Comparison of ENCODE assay signal across 8 cellular contexts in the genomic region with DNA sequence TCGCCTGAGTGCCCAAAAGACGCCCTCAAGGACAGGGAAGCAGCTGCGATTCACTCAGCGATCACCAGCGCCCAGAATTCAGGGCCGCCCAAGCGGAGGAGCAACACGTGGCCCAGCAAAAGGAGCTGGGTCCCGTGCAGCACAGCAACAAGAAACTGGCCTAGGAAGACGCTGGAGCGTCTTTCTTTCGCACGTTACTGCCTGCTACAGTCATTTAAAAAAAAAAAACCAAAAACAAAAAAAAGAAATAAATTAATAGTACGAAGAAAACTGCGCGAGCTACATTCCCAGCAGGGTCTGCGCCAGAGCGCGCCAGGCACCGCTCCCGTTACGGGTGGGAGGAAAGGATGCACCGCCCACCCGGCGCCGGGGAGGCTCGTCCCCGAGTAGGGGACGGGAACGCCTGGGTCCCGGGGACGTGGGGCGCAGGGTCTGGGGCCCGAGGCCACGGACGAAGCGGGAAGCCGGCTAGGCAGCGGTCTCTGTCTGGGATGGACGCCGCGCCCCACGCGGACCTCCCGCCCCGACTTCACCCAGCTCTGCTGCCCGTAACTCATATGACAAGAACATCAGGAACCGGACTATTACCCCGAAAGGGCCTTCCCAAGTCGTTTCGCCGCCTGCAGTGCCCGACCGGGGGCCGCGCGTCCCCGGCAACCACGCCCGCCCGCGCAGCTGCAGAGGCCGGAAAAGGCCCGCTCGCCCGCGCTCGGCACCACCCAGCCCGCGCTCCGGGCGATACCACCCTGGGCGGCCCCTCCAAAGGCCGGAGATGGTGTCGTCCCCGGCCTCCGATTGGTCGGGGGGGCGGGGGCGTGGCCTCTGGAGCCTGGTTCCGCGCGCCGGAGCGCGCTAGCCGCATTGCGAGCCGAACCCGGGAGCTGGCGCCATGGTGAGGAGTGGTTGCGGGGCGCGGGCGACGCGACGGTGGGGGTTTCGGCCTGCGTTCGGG. TPM values are rescaled to one million over a fixed set of nuclear protein-coding genes. Genes with fewer than 3 reads are reported as not detected.
DNase-seq lines count a peak whose midpoint lies in the region; ATAC-seq and TF ChIP-seq lines count a peak whose summit lies in the region.

A gene with protein sequence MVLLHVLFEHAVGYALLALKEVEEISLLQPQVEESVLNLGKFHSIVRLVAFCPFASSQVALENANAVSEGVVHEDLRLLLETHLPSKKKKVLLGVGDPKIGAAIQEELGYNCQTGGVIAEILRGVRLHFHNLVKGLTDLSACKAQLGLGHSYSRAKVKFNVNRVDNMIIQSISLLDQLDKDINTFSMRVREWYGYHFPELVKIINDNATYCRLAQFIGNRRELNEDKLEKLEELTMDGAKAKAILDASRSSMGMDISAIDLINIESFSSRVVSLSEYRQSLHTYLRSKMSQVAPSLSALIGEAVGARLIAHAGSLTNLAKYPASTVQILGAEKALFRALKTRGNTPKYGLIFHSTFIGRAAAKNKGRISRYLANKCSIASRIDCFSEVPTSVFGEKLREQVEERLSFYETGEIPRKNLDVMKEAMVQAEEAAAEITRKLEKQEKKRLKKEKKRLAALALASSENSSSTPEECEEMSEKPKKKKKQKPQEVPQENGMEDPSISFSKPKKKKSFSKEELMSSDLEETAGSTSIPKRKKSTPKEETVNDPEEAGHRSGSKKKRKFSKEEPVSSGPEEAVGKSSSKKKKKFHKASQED (plus strand): TSS at position 861 of the 952 bp plus-strand sequence. CDS start 29 bp downstream, at position 890.

- no peaks in the 10 kb centered on the region for H3K27me3 ChIP-seq in adipocyte (replicated peaks; ENCODE audit: control insufficient read depth, insufficient read depth, low read length)
- no peaks in the 10 kb centered on the region for H3K27me3 ChIP-seq in cardiac muscle cell
- no peaks in the 10 kb centered on the region for H3K27me3 ChIP-seq in transverse colon

- peak within 1 kb of the TSS; percentile 100 for H3K4me3 ChIP-seq in GM12865 (ENCODE audit: low read depth, low read length)
- peak within 1 kb of the TSS; percentile 96 for H3K4me3 ChIP-seq in adipocyte (ENCODE audit: low read length)
- peak within 1 kb of the TSS; percentile 75 for H3K4me3 ChIP-seq in cardiac muscle cell
- peak within 1 kb of the TSS; percentile 71 to 99 (median 86) for H3K4me3 ChIP-seq in transverse colon

- TF ChIP-seq CTCF in GM12865 (IDR thresholded peaks at IDR 0.05; ENCODE audit: insufficient read depth, low read depth, low read length, missing control alignments) (no peak), cardiac muscle cell (IDR thresholded peaks at IDR 0.05; ENCODE audit: low read depth, low read length) (no peak), transverse colon (IDR thresholded peaks at IDR 0.05) (no peak)

- H3K36me3 ChIP-seq in adipocyte (ENCODE audit: control insufficient read depth, insufficient read depth, low read length, severe bottlenecking) (peaks cover 32% of the 10 kb centered on the region), cardiac muscle cell (peaks cover 31% of the 10 kb centered on the region), transverse colon (peaks cover 0 to 18% (median 10%) of the 10 kb centered on the region in 4 donors)

- intact Hi-C loops in transverse colon (cut with DNase I; ENCODE audit: low total_unique reads) = loop anchor here (5.0 kb wide), 1 partner anchor 40 kb away; a partner anchor contains a TSS

- no peak for TF ChIP-seq EP300 in transverse colon (IDR thresholded peaks at IDR 0.05; ENCODE audit: low read depth)

- DNase-seq in GM12865 (ENCODE audit: low read depth) (peak; percentile 97), NCI-H1417 treated with DMSO at 0.1 percent for 48 hours (lab: John Stamatoyannopoulos, UW) (peak; percentile 62), T follicular helper cell (ENCODE audit: low read depth) (peak; percentile 92), adipocyte (ENCODE audit: low read depth) (peak; percentile 97), cardiac muscle cell (ENCODE audit: low read depth in 1 of 2, low spot score in 1 of 2) (peak; percentile 92 to 95), pons (ENCODE audit: low spot score) (peak; percentile 90), transverse colon (peak; percentile 95)

- 0% methylated on average over 1 to 50 of the region's 101 CpGs for WGBS in transverse colon (ENCODE audit: low coverage in 1 of 2), 2 donors

- H3K9ac ChIP-seq in adipocyte (ENCODE audit: low read length) = peak within 1 kb of the TSS; percentile 94

- ATAC-seq in HG02763 (IDR thresholded peaks at IDR 0.05; ENCODE audit: unreplicated experiment) = peak; percentile 82

- H3K27ac ChIP-seq in cardiac muscle cell (peak within 1 kb of the TSS; percentile 85), transverse colon (peak within 1 kb of the TSS; percentile 94 to 99 (median 96))

- H3K9me3 ChIP-seq in adipocyte (ENCODE audit: control insufficient read depth, low read length) = no peaks in the 10 kb centered on the region
- H3K9me3 ChIP-seq in cardiac muscle cell (ENCODE audit: low read depth) = no peaks in the 10 kb centered on the region
- no peaks in the 10 kb centered on the region for H3K9me3 ChIP-seq in transverse colon

- H3K4me1 ChIP-seq in adipocyte (ENCODE audit: control insufficient read depth, insufficient read depth, low read length) (peaks cover 21% of the 10 kb centered on the region), cardiac muscle cell (ENCODE audit: low read depth) (no peaks in the 10 kb centered on the region), transverse colon (peaks cover 9 to 27% (median 19%) of the 10 kb centered on the region in 4 donors)

- TF ChIP-seq POLR2A in transverse colon (IDR thresholded peaks at IDR 0.05) = peak; percentile 77

- in situ Hi-C loops in transverse colon (cut with MboI; ENCODE audit: low pct_ligation_motif_present in 1 of 4, low pct_unique_long_range_greater_than_20kb in 1 of 4, low sequenced_read_pairs in 3 of 4) = loop anchor here in 2 of 4 donors (10.0 kb wide), 2 partner anchors 127 to 137 kb away; no protein-coding TSS in a partner anchor

RNA-seq across cellular contexts. Expression of the gene that starts here (rescaled TPM):
- 109 and 140 TPM in 2 replicates for total RNA-seq in cardiac muscle cell
- polyA plus RNA-seq in cardiac muscle cell = 262 and 285 TPM in 2 replicates
- total RNA-seq in transverse colon = 100 to 1,000 TPM in 2 of 4 donors, 10 to 100 TPM in 2; 32.8 to 303 (median 126) TPM

Comparison
In these comparisons a context has a peak if more than half of its experiments do, and no peak if none do; other contexts are left out.
1. Peak in every context shown above with its lines: DNase-seq, ATAC-seq, H3K4me3 ChIP-seq and H3K27ac ChIP-seq.